Comparison of ENCODE assay signal across 14 cellular contexts in genomic region chrX:72182924-72183323, GRCh38. TPM values are rescaled to one million over a fixed set of nuclear protein-coding genes. Genes with fewer than 3 reads are reported as not detected.
DNase-seq lines count a peak whose midpoint lies in the region; ATAC-seq and TF ChIP-seq lines count a peak whose summit lies in the region.
"Had no signal": no experiment of that assay in that cellular context is flagged by ENCODE, and none has a peak within 500 bp of the region (broad histone marks: within the 10 kb centered on the region; RNA-seq: fewer than 3 reads in every experiment).

No MANE protein-coding gene starts in this region.

- no peaks in the 10 kb centered on the region for H3K9me2 ChIP-seq in OCI-LY7 (ENCODE audit: insufficient read depth, low read length)

- no peaks in the 10 kb centered on the region for H3K36me3 ChIP-seq in OCI-LY7 (ENCODE audit: insufficient read depth, low read length)
- no peaks in the 10 kb centered on the region for H3K36me3 ChIP-seq in smooth muscle cell (ENCODE audit: low read depth)

- H3K4me3 ChIP-seq in OCI-LY7 (ENCODE audit: low read depth, low read length, poor library complexity, severe bottlenecking) (peak overlapping the region; percentile 99), fibroblast of pulmonary artery (replicated peaks; ENCODE audit: low read depth, low read length) (peak overlapping the region; percentile 88), smooth muscle cell (no peak overlapping the region)

- no peak overlapping the region for H3K4me3 Mint-ChIP-seq in H9
- no peak overlapping the region for H3K4me3 Mint-ChIP-seq in activated T-cell treated with anti-CD3 and anti-CD28 coated beads, Interleukin-2, amount 50 U/mL, for 4 hours
- H3K4me3 Mint-ChIP-seq: nephron, T-cell had no signal

- no peak overlapping the region for H3T11ph ChIP-seq in H9 (ENCODE audit: low read length)

- H2AK5ac ChIP-seq in H9 (ENCODE audit: insufficient read length, low read length): no peak overlapping the region

- H3K4me2 ChIP-seq in H9 (ENCODE audit: insufficient read depth, insufficient read length, low read length) (peak overlapping the region; percentile 47), OCI-LY7 (ENCODE audit: low read length) (peak overlapping the region; percentile 75), smooth muscle cell (peak overlapping the region; percentile 91)

- CTCF ChIA-PET in OCI-LY7 (lab: Charles Lee; ENCODE audit: unreplicated experiment): no interaction called here

- WGBS in H9 (ENCODE audit: extremely low coverage, insufficient read length, low lambda C conversion rate): no CpG with 5 or more reads among the region's 2 CpGs
- 90% methylated on average over 2 of the region's 2 CpGs for WGBS in smooth muscle cell (ENCODE audit: low lambda C conversion rate)

- ATAC-seq in activated T-cell treated with anti-CD3 and anti-CD28 coated beads, Interleukin-2, amount 50 U/mL, for 4 hours: no peak
- no peak for ATAC-seq in HG02852 (IDR thresholded peaks at IDR 0.05; ENCODE audit: unreplicated experiment)
- ATAC-seq: heart left ventricle, right cardiac atrium, T-cell had no signal

- no peak overlapping the region for H4K91ac ChIP-seq in H9 (ENCODE audit: insufficient read length, low read depth, low read length)

- TF ChIP-seq CTCF in H9 (conservative IDR thresholded peaks at IDR 0.05) (no peak), OCI-LY7 (conservative IDR thresholded peaks at IDR 0.05; ENCODE audit: low read length) (no peak), fibroblast of pulmonary artery (IDR thresholded peaks at IDR 0.05; ENCODE audit: low read length, missing control alignments) (no peak), smooth muscle cell (IDR thresholded peaks at IDR 0.05; ENCODE audit: borderline replicate concordance, insufficient read depth, poor library complexity, severe bottlenecking) (no peak)

- H3K27me3 Mint-ChIP-seq in H9 (ENCODE audit: low read depth): no peaks in the 10 kb centered on the region
- H3K27me3 Mint-ChIP-seq in activated T-cell treated with anti-CD3 and anti-CD28 coated beads, Interleukin-2, amount 50 U/mL, for 4 hours (ENCODE audit: low read depth): no peaks in the 10 kb centered on the region

- H2BK20ac ChIP-seq in H9 (ENCODE audit: low read depth, low read length, poor library complexity, severe bottlenecking): no peak overlapping the region

- H3K14ac ChIP-seq in H9 (ENCODE audit: insufficient read depth, low read length): no peak overlapping the region

- no peak overlapping the region for H2BK15ac ChIP-seq in H9 (ENCODE audit: low read depth, low read length)

- no peak overlapping the region for H3K27ac ChIP-seq in H9 (ENCODE audit: insufficient read length, low read depth, low read length)
- no peak overlapping the region for H3K27ac ChIP-seq in OCI-LY7 (ENCODE audit: low read depth, low read length, poor library complexity, severe bottlenecking)
- no peak overlapping the region for H3K27ac ChIP-seq in smooth muscle cell (ENCODE audit: low read depth)
- H3K27ac ChIP-seq: heart left ventricle had no signal

- no peaks in the 10 kb centered on the region for H3K23me2 ChIP-seq in H9 (ENCODE audit: insufficient read length, low read depth, low read length, poor library complexity, severe bottlenecking)

- H3K56ac ChIP-seq in H9 (ENCODE audit: insufficient read length, low read depth, low read length): no peak overlapping the region

- no TSS peak for BruUV-seq in OCI-LY7 (replicated peaks; lab: Mats Ljungman, UMichigan)

- H2BK120ac ChIP-seq in H9 (ENCODE audit: low read depth, low read length, poor library complexity, severe bottlenecking): no peak overlapping the region

- peaks cover 0 to 5% of the 10 kb centered on the region in 2 experiments; a peak in 1 of 4 replicates for H3K4me1 Mint-ChIP-seq in H9
- peaks cover 18% of the 10 kb centered on the region for H3K4me1 Mint-ChIP-seq in activated T-cell treated with anti-CD3 and anti-CD28 coated beads, Interleukin-2, amount 50 U/mL, for 4 hours (ENCODE audit: low read depth)
- H3K4me1 Mint-ChIP-seq: nephron had no signal

- H3K18ac ChIP-seq in H9 (ENCODE audit: insufficient read length, low read depth, low read length): no peak overlapping the region

- peaks cover 50% of the 10 kb centered on the region for H3K9me3 ChIP-seq in H9 (ENCODE audit: control insufficient read depth, low read depth, low read length)
- H3K9me3 ChIP-seq in OCI-LY7 (ENCODE audit: low read length): no peaks in the 10 kb centered on the region
- no peaks in the 10 kb centered on the region for H3K9me3 ChIP-seq in smooth muscle cell (replicated peaks; ENCODE audit: low read depth)
- H3K9me3 ChIP-seq: heart left ventricle had no signal

- H4K5ac ChIP-seq in H9 (ENCODE audit: insufficient read length, low read depth, low read length): no peak overlapping the region

- peaks cover 25 to 36% of the 10 kb centered on the region in 2 experiments for H3K9me3 Mint-ChIP-seq in H9
- no peaks in the 10 kb centered on the region for H3K9me3 Mint-ChIP-seq in activated T-cell treated with anti-CD3 and anti-CD28 coated beads, Interleukin-2, amount 50 U/mL, for 4 hours
- H3K9me3 Mint-ChIP-seq: T-cell had no signal

- H3K23ac ChIP-seq in H9 (ENCODE audit: insufficient read length, low read depth, low read length): no peak overlapping the region

- DNase-seq in H9 (no peak), OCI-LY7 (ENCODE audit: low spot score) (no peak), fibroblast of pulmonary artery (ENCODE audit: low read depth) (no peak), smooth muscle cell (lab: John Stamatoyannopoulos, UW; ENCODE audit: unreplicated experiment) (no peak), HPDE6-E6E7 (ENCODE audit: extremely low spot score) (no peak)
- no peak for DNase-seq in activated T-cell treated with anti-CD3 and anti-CD28 coated beads, Interleukin-2, amount 50 U/mL, for 4 hours
- DNase-seq: cerebellar nuclear complex; COR-L47; heart left ventricle; right cardiac atrium; stimulated activated naive CD4-positive, alpha-beta T cell; T-cell had no signal

- H3K79me2 ChIP-seq in H9 (ENCODE audit: insufficient read depth, low read length): no peaks in the 10 kb centered on the region; the same call in 1 of the 2 replicates
- peaks cover 20% of the 10 kb centered on the region for H3K79me2 ChIP-seq in OCI-LY7 (ENCODE audit: insufficient read depth, low read depth, low read length)
- peaks cover 13% of the 10 kb centered on the region for H3K79me2 ChIP-seq in smooth muscle cell (ENCODE audit: low read depth)

- POLR2A ChIA-PET in OCI-LY7 (lab: Charles Lee): interaction anchor here (1.3 kb wide), 1 partner anchor 15 kb away, joined by 3 read pairs; no protein-coding TSS in a partner anchor

- H3K79me1 ChIP-seq in H9 (ENCODE audit: insufficient read depth, low read depth, low read length, poor library complexity, severe bottlenecking): no peaks in the 10 kb centered on the region

- no peak overlapping the region for H4K8ac ChIP-seq in H9 (replicated peaks; ENCODE audit: insufficient read length, low read depth, low read length)

- intact Hi-C loops in OCI-LY7 (cut with micrococcal nuclease; ENCODE audit: unreplicated experiment): no loop called here

- H3K27ac Mint-ChIP-seq in H9: no peak overlapping the region
- H3K27ac Mint-ChIP-seq: nephron, T-cell had no signal

- H3K4ac ChIP-seq in H9 (ENCODE audit: low read depth, low read length): no peak overlapping the region

- no peak overlapping the region for H3K9ac ChIP-seq in H9 (ENCODE audit: extremely low read depth, insufficient read length, low read length)
- H3K9ac ChIP-seq in smooth muscle cell (ENCODE audit: low read depth): no peak overlapping the region

- peaks cover 7 to 26% (median 20%) of the 10 kb centered on the region in 3 experiments for H3K36me3 Mint-ChIP-seq in H9 (ENCODE audit: insufficient read depth in 1 of 3, low read depth in 3 of 3)
- no peaks in the 10 kb centered on the region for H3K36me3 Mint-ChIP-seq in activated T-cell treated with anti-CD3 and anti-CD28 coated beads, Interleukin-2, amount 50 U/mL, for 4 hours (ENCODE audit: insufficient read depth)

- H4K20me1 ChIP-seq in H9 (ENCODE audit: control insufficient read depth, insufficient read depth, insufficient read length) (peaks cover 3% of the 10 kb centered on the region), OCI-LY7 (ENCODE audit: insufficient read depth, low read length) (no peaks in the 10 kb centered on the region), smooth muscle cell (ENCODE audit: low read depth) (no peaks in the 10 kb centered on the region)

- H2AFZ ChIP-seq in H9 (ENCODE audit: low read length): no peak overlapping the region
- no peak overlapping the region for H2AFZ ChIP-seq in OCI-LY7 (ENCODE audit: low read length)
- no peak overlapping the region for H2AFZ ChIP-seq in smooth muscle cell (ENCODE audit: low read depth)

- no peaks in the 10 kb centered on the region for H3K27me3 ChIP-seq in H9 (ENCODE audit: insufficient read depth, low read length)
- H3K27me3 ChIP-seq in smooth muscle cell (ENCODE audit: low read depth): no peaks in the 10 kb centered on the region

- H3F3A ChIP-seq in smooth muscle cell (ENCODE audit: low read depth): no peaks in the 10 kb centered on the region

- H3K4me1 ChIP-seq in H9 (ENCODE audit: insufficient read depth, low read length) (no peaks in the 10 kb centered on the region), OCI-LY7 (ENCODE audit: insufficient read depth, low read length, poor library complexity, severe bottlenecking) (peaks cover 22% of the 10 kb centered on the region), smooth muscle cell (ENCODE audit: low read depth) (no peaks in the 10 kb centered on the region)

- no peak overlapping the region for H2BK5ac ChIP-seq in H9 (ENCODE audit: insufficient read length, low read length)

- H2BK12ac ChIP-seq in H9 (ENCODE audit: insufficient read length, low read depth, low read length): no peak overlapping the region

RNA-seq across cellular contexts. Expression of gene PIN4, which starts 1.4 kb away (rescaled TPM):
- 15.6 and 16.3 TPM in 2 replicates for total RNA-seq in H9 (2021)
- total RNA-seq in OCI-LY7 (2014; rRNA removed; shearing (Covaris generic)): 12.3 and 33.6 TPM in 2 replicates
- 14.6 and 16.1 TPM in 2 replicates for total RNA-seq in OCI-LY7 (2022)
- 15.9 and 18.9 TPM in 2 replicates for total RNA-seq in smooth muscle cell
- polyA plus RNA-seq in smooth muscle cell: 51.7 and 65.2 TPM in 2 replicates
- total RNA-seq in activated T-cell treated with anti-CD3 and anti-CD28 coated beads, Interleukin-2, amount 50 U/mL, for 4 hours: 1 to 10 TPM; 2.8 to 5.5 (median 5.0) TPM

RNA-seq across cellular contexts. Expression of gene RTL5, which starts 51.2 kb away (rescaled TPM):
- 1.1 and 1.2 TPM in 2 replicates for total RNA-seq in H9 (2021)
- total RNA-seq in OCI-LY7 (2014; rRNA removed; shearing (Covaris generic)): not detected in 2 replicates
- not detected in 2 replicates for total RNA-seq in OCI-LY7 (2022)
- 2.7 and 3.6 TPM in 2 replicates for total RNA-seq in smooth muscle cell
- polyA plus RNA-seq in smooth muscle cell: 3.1 and 4.0 TPM in 2 replicates
- total RNA-seq in activated T-cell treated with anti-CD3 and anti-CD28 coated beads, Interleukin-2, amount 50 U/mL, for 4 hours: under 1 TPM; 0.25 to 0.63 (median 0.45) TPM

RNA-seq across cellular contexts. Expression of gene ERCC6L, which starts 55.9 kb away (rescaled TPM):
- total RNA-seq in H9 (2021): 18.1 and 19.7 TPM in 2 replicates
- 12.6 and 13.5 TPM in 2 replicates for total RNA-seq in OCI-LY7 (2014; rRNA removed; shearing (Covaris generic))
- 14.1 and 14.7 TPM in 2 replicates for total RNA-seq in OCI-LY7 (2022)
- total RNA-seq in smooth muscle cell: 1.5 and 2.8 TPM in 2 replicates
- polyA plus RNA-seq in smooth muscle cell: 0.76 and 0.89 TPM in 2 replicates
- total RNA-seq in activated T-cell treated with anti-CD3 and anti-CD28 coated beads, Interleukin-2, amount 50 U/mL, for 4 hours: 1 to 10 TPM; 2.9 to 4.7 (median 4.3) TPM
- polyA plus RNA-seq: right cardiac atrium had no signal
